1 cellular context compared by ENCODE assay signal in genomic region chr1:26234644-26235384, GRCh38.
TF ChIP-seq lines count a peak whose summit lies in the region.

No MANE protein-coding gene starts in this region.

TF ChIP-seq in HepG2, 621 proteins besides CTCF, POLR2A, EP300 and RAD21 (continued from another document and continues in another):
- no peak for TF ChIP-seq E2F1 (CRISPR knock-in tag; IDR thresholded peaks at IDR 0.05)
- no peak for TF ChIP-seq CBX2 (IDR thresholded peaks at IDR 0.05; ENCODE audit: low read depth, low read length)
- no peak for TF ChIP-seq CBX2 (CRISPR knock-in tag; IDR thresholded peaks at IDR 0.05; ENCODE audit: low read depth)
- TF ChIP-seq RXRA (CRISPR knock-in tag; IDR thresholded peaks at IDR 0.05): no peak
- TF ChIP-seq ZSCAN22 (CRISPR knock-in tag; IDR thresholded peaks at IDR 0.05): no peak
- TF ChIP-seq MXI1 (IDR thresholded peaks at IDR 0.05; ENCODE audit: borderline replicate concordance, low read depth, low read length): no peak
- no peak for TF ChIP-seq GLI4 (CRISPR knock-in tag; IDR thresholded peaks at IDR 0.05; ENCODE audit: borderline replicate concordance)
- TF ChIP-seq HNF1B (CRISPR knock-in tag; IDR thresholded peaks at IDR 0.05): no peak
- no peak for TF ChIP-seq ZFP62 (CRISPR knock-in tag; IDR thresholded peaks at IDR 0.05)
- TF ChIP-seq HDAC1 (CRISPR knock-in tag; IDR thresholded peaks at IDR 0.05): no peak
- no peak for TF ChIP-seq RBAK (CRISPR knock-in tag; IDR thresholded peaks at IDR 0.05)
- no peak for TF ChIP-seq ZNF280B (CRISPR knock-in tag; IDR thresholded peaks at IDR 0.05; ENCODE audit: borderline replicate concordance)
- TF ChIP-seq ZNF430 (CRISPR knock-in tag; IDR thresholded peaks at IDR 0.05): no peak; the same call in 1 of the 2 replicates
- no peak for TF ChIP-seq SMAD1 (CRISPR knock-in tag; IDR thresholded peaks at IDR 0.05; ENCODE audit: borderline replicate concordance, low read depth)
- no peak for TF ChIP-seq ETV5 (CRISPR knock-in tag; IDR thresholded peaks at IDR 0.05; ENCODE audit: borderline replicate concordance)
- TF ChIP-seq NONO (IDR thresholded peaks at IDR 0.05): no peak
- no peak for TF ChIP-seq NONO (CRISPR knock-in tag; conservative IDR thresholded peaks at IDR 0.05)
- TF ChIP-seq SMARCC2 (IDR thresholded peaks at IDR 0.05): no peak
- TF ChIP-seq SAP130 (CRISPR knock-in tag; IDR thresholded peaks at IDR 0.05; ENCODE audit: low read depth): no peak; the same call in 1 of the 2 replicates
- no peak for TF ChIP-seq GATA4 (IDR thresholded peaks at IDR 0.05; ENCODE audit: borderline replicate concordance, low read depth)
- TF ChIP-seq ZNF558 (CRISPR knock-in tag; IDR thresholded peaks at IDR 0.05; ENCODE audit: borderline replicate concordance): no peak; the same call in 1 of the 2 replicates
- TF ChIP-seq TMF1 (CRISPR knock-in tag; IDR thresholded peaks at IDR 0.05; ENCODE audit: low read depth): no peak
- TF ChIP-seq LBX2 (CRISPR knock-in tag; IDR thresholded peaks at IDR 0.05; ENCODE audit: borderline replicate concordance): no peak
- TF ChIP-seq MTF2 (CRISPR knock-in tag; IDR thresholded peaks at IDR 0.05; ENCODE audit: borderline replicate concordance): 0 out of 2 replicates have a peak, but pooled peaks have one; percentile 0
- TF ChIP-seq HOXA7 (CRISPR knock-in tag; IDR thresholded peaks at IDR 0.05): no peak
- peak; percentile 77 for TF ChIP-seq ZNF7 (CRISPR knock-in tag; IDR thresholded peaks at IDR 0.05)
- TF ChIP-seq ZNF543 (CRISPR knock-in tag; IDR thresholded peaks at IDR 0.05): 0 out of 2 replicates have a peak, but pooled peaks have one; percentile 9
- TF ChIP-seq MTF1 (CRISPR knock-in tag; IDR thresholded peaks at IDR 0.05): no peak
- TF ChIP-seq NPAS2 (CRISPR knock-in tag; IDR thresholded peaks at IDR 0.05; ENCODE audit: borderline replicate concordance): no peak
- TF ChIP-seq RBFOX2 (IDR thresholded peaks at IDR 0.05; ENCODE audit: low read depth, low read length): no peak
- no peak for TF ChIP-seq ZNF883 (CRISPR knock-in tag; IDR thresholded peaks at IDR 0.05; ENCODE audit: not compliant biosample characterization)
- TF ChIP-seq PAWR (CRISPR knock-in tag; IDR thresholded peaks at IDR 0.05; ENCODE audit: borderline replicate concordance): no peak
- 0 out of 2 replicates have a peak, but pooled peaks have one; percentile 81 for TF ChIP-seq FOXO4 (CRISPR knock-in tag; conservative IDR thresholded peaks at IDR 0.05)
- TF ChIP-seq ZNF335 (CRISPR knock-in tag; IDR thresholded peaks at IDR 0.05): no peak
- TF ChIP-seq RFXAP (CRISPR knock-in tag; IDR thresholded peaks at IDR 0.05; ENCODE audit: borderline replicate concordance): no peak
- TF ChIP-seq ZNF138 (CRISPR knock-in tag; IDR thresholded peaks at IDR 0.05; ENCODE audit: low read depth): 0 out of 2 replicates have a peak, but pooled peaks have one; percentile 1
- TF ChIP-seq SALL1 (CRISPR knock-in tag; IDR thresholded peaks at IDR 0.05): no peak
- no peak for TF ChIP-seq ZNF574 (CRISPR knock-in tag; IDR thresholded peaks at IDR 0.05)
- no peak for TF ChIP-seq ZNF720 (CRISPR knock-in tag; IDR thresholded peaks at IDR 0.05)
- TF ChIP-seq ARNT2 (CRISPR knock-in tag; IDR thresholded peaks at IDR 0.05; ENCODE audit: low read depth): no peak
- TF ChIP-seq CREM (IDR thresholded peaks at IDR 0.05): no peak
- no peak for TF ChIP-seq CREM (CRISPR knock-in tag; IDR thresholded peaks at IDR 0.05)
- TF ChIP-seq BRD4 (CRISPR knock-in tag; IDR thresholded peaks at IDR 0.05): no peak; the same call in 1 of the 2 replicates
- no peak for TF ChIP-seq EED (CRISPR knock-in tag; IDR thresholded peaks at IDR 0.05)
- TF ChIP-seq MXD1 (CRISPR knock-in tag; IDR thresholded peaks at IDR 0.05): no peak
- no peak for TF ChIP-seq ZFP36L2 (CRISPR knock-in tag; IDR thresholded peaks at IDR 0.05)
- TF ChIP-seq PLSCR1 (CRISPR knock-in tag; IDR thresholded peaks at IDR 0.05; ENCODE audit: borderline replicate concordance): no peak
- 0 out of 2 replicates have a peak, but pooled peaks have one; percentile 20 for TF ChIP-seq ZBTB4 (CRISPR knock-in tag; IDR thresholded peaks at IDR 0.05; ENCODE audit: borderline replicate concordance)
- TF ChIP-seq AKNA (CRISPR knock-in tag; IDR thresholded peaks at IDR 0.05; ENCODE audit: borderline replicate concordance): no peak
- no peak for TF ChIP-seq NFIB (CRISPR knock-in tag; IDR thresholded peaks at IDR 0.05; ENCODE audit: borderline replicate concordance)
- no peak for TF ChIP-seq ZNF225 (CRISPR knock-in tag; IDR thresholded peaks at IDR 0.05)
